Comparison of ENCODE assay signal across 27 cellular contexts in the genomic region with DNA sequence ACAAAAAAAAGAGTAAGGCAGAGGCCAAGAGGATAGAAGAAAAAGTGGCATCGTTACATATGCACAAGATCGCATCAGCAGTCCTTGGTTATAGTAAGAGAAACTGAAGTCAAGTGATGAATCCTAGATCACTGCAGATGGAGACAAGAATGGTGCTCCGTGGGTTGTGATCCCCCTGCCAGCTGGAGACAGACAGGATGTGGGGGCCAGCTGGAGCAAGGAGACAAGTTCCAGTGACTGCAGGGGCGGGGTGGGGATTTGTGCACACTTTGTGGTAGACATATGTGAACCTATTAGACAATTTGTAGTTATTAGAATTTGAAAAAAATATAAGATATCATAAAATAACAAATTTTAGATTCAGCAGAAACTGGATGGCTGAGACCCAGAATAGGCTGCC.
DNase-seq lines count a peak whose midpoint lies in the region; ATAC-seq and TF ChIP-seq lines count a peak whose summit lies in the region.
"Had no signal": no experiment of that assay in that cellular context is flagged by ENCODE, and none has a peak within 500 bp of the region (broad histone marks: within the 10 kb centered on the region; RNA-seq: fewer than 3 reads in every experiment).

No MANE protein-coding gene starts in this region.

- H2BK120ac ChIP-seq in trophoblast cell (ENCODE audit: insufficient read depth, low read length, poor library complexity): no peak overlapping the region

- H3K9ac ChIP-seq in DND-41 (ENCODE audit: low read depth, low read length) (no peak overlapping the region), trophoblast cell (ENCODE audit: low read length) (peak overlapping the region; percentile 58)
- H3K9ac ChIP-seq: BLaER1; BLaER1 treated with 17β-estradiol and CSF1 and Interleukin-3, amounts not matched to agents 10 nM and 100 nM had no signal

- H3K27ac ChIP-seq in DND-41 (ENCODE audit: low read length): no peak overlapping the region
- H3K27ac ChIP-seq in trophoblast cell (ENCODE audit: low read depth, low read length): no peak overlapping the region
- H3K27ac ChIP-seq: 22Rv1; A549; BLaER1; BLaER1 treated with 17β-estradiol and CSF1 and Interleukin-3, amounts not matched to agents 10 nM and 100 nM; C4-2B had no signal

- no peak overlapping the region for H3K14ac ChIP-seq in trophoblast cell (ENCODE audit: low read length)

- H2BK5ac ChIP-seq in trophoblast cell (ENCODE audit: low read depth, low read length, poor library complexity): no peak overlapping the region

- H3K4me2 ChIP-seq in DND-41 (ENCODE audit: insufficient read depth, low read length) (no peak overlapping the region), trophoblast cell (ENCODE audit: low read length) (no peak overlapping the region)
- H3K4me2 ChIP-seq: A549; BLaER1; BLaER1 treated with 17β-estradiol and CSF1 and Interleukin-3, amounts not matched to agents 10 nM and 100 nM had no signal

- no peak overlapping the region for H2BK12ac ChIP-seq in trophoblast cell (ENCODE audit: low read length)

- peaks cover 10% of the 10 kb centered on the region for H3K9me3 ChIP-seq in DND-41 (ENCODE audit: insufficient read depth, low read length, severe bottlenecking)
- H3K9me3 ChIP-seq in trophoblast cell (ENCODE audit: insufficient read depth, low read depth, low read length): no peaks in the 10 kb centered on the region
- H3K9me3 ChIP-seq: BE2C, Caco-2 had no signal

- no peak overlapping the region for H4K12ac ChIP-seq in trophoblast cell (ENCODE audit: low read depth, low read length)

- no peak overlapping the region for H4K91ac ChIP-seq in trophoblast cell (ENCODE audit: low read depth, low read length)

- H3K4me1 ChIP-seq in DND-41 (ENCODE audit: insufficient read depth, low read length) (no peaks in the 10 kb centered on the region), trophoblast cell (ENCODE audit: control insufficient read depth in 1 of 2, insufficient read depth in 2 of 2, low read length in 2 of 2) (no peaks in the 10 kb centered on the region)
- H3K4me1 ChIP-seq: A549, BE2C, BLaER1, Caco-2 had no signal

- H3K27me3 ChIP-seq in DND-41 (ENCODE audit: insufficient read depth, low read length, poor library complexity) (no peaks in the 10 kb centered on the region), trophoblast cell (ENCODE audit: insufficient read depth, low read length) (no peaks in the 10 kb centered on the region)
- H3K27me3 ChIP-seq: BE2C; BLaER1; BLaER1 treated with 17β-estradiol and CSF1 and Interleukin-3, amounts not matched to agents 10 nM and 100 nM had no signal

- H3K36me3 ChIP-seq in DND-41 (ENCODE audit: insufficient read depth, low read length) (peaks cover 10% of the 10 kb centered on the region), trophoblast cell (ENCODE audit: control insufficient read depth in 1 of 2, insufficient read depth in 2 of 2, low read length in 2 of 2) (no peaks in the 10 kb centered on the region)
- H3K36me3 ChIP-seq: BE2C; BLaER1; BLaER1 treated with 17β-estradiol and CSF1 and Interleukin-3, amounts not matched to agents 10 nM and 100 nM had no signal

- no peaks in the 10 kb centered on the region for H3K79me1 ChIP-seq in trophoblast cell (ENCODE audit: low read length)

- DNase-seq in DND-41: peak; percentile 51
- no peak for DNase-seq in trophoblast cell
- no peak for DNase-seq in NCI-H524 treated with DMSO at 0.1 percent for 48 hours (lab: John Stamatoyannopoulos, UW)
- DNase-seq in DMS153 (lab: John Stamatoyannopoulos, UW): no peak
- DNase-seq: 8988T; ACHN; AML-193; BE2C; C1 segment of cervical spinal cord; Caco-2; Calu3; CD4-positive, alpha-beta memory T cell; CD4-positive, alpha-beta T cell; CD4-positive, CD25-positive, alpha-beta regulatory T cell; CD8-positive, alpha-beta memory T cell; CD8-positive, alpha-beta T cell; COR-L47; DMS 273 treated with DMSO at 0.1 percent for 48 hours; DMS53; DMS79; DMS79 treated with DMSO at 0.1 percent for 48 hours; EL had no signal

- H2AK5ac ChIP-seq in trophoblast cell (ENCODE audit: low read length): no peak overlapping the region

- H3K79me2 ChIP-seq in DND-41 (ENCODE audit: insufficient read depth, low read length) (no peaks in the 10 kb centered on the region), trophoblast cell (ENCODE audit: control insufficient read depth, insufficient read depth, low read length, poor library complexity) (no peaks in the 10 kb centered on the region)

- no peak overlapping the region for H3K23ac ChIP-seq in trophoblast cell (ENCODE audit: low read length)

- H3K4me3 ChIP-seq in DND-41 (ENCODE audit: low read depth in 1 of 2, low read length in 2 of 2) (no peak overlapping the region), trophoblast cell (ENCODE audit: low read depth, low read length) (no peak overlapping the region)
- H3K4me3 ChIP-seq: A549; BLaER1; BLaER1 treated with 17β-estradiol and CSF1 and Interleukin-3, amounts not matched to agents 10 nM and 100 nM had no signal

- H4K8ac ChIP-seq in trophoblast cell (ENCODE audit: low read depth, low read length): no peak overlapping the region

- ATAC-seq in DND-41 (ENCODE audit: insufficient read depth, low read depth): peak; percentile 74
- ATAC-seq: A549; CD8-positive, alpha-beta T cell had no signal

- no peak overlapping the region for H3K18ac ChIP-seq in trophoblast cell (ENCODE audit: low read length)

- no peak for TF ChIP-seq CTCF in DND-41 (IDR thresholded peaks at IDR 0.05; ENCODE audit: borderline replicate concordance, extremely low read depth, low read length, poor library complexity, severe bottlenecking)

- no peaks in the 10 kb centered on the region for H4K20me1 ChIP-seq in DND-41 (ENCODE audit: insufficient read depth, low read length)
- H4K20me1 ChIP-seq: BLaER1; BLaER1 treated with 17β-estradiol and CSF1 and Interleukin-3, amounts not matched to agents 10 nM and 100 nM had no signal

- no CpG with 5 or more reads among the region's 4 CpGs for WGBS in trophoblast cell (ENCODE audit: extremely low coverage, insufficient coverage, insufficient read length)

- H2AFZ ChIP-seq in DND-41 (ENCODE audit: low read depth, low read length) (no peak overlapping the region), trophoblast cell (ENCODE audit: insufficient read depth, low read length, poor library complexity) (no peak overlapping the region)

- H3K4ac ChIP-seq in trophoblast cell (ENCODE audit: low read depth, low read length): no peak overlapping the region
